In genomic region chr7:380226-380550, GRCh38 we compare ENCODE assay signal across 13 cellular contexts.
DNase-seq lines count a peak whose midpoint lies in the region; ATAC-seq lines count a peak whose summit lies in the region.
"Had no signal": no experiment of that assay in that cellular context is flagged by ENCODE, and none has a peak within 500 bp of the region (broad histone marks: within the 10 kb centered on the region; RNA-seq: fewer than 3 reads in every experiment).

No MANE protein-coding gene starts in this region.

- H3K36me3 Mint-ChIP-seq in activated CD4-positive, alpha-beta T cell treated with anti-CD3 and anti-CD28 coated beads, Interleukin-2, amount 10 ng/mL, durations not matched to agents 7 days and 5 days (ENCODE audit: low read depth) = peaks cover 4% of the 10 kb centered on the region
- H3K36me3 Mint-ChIP-seq in activated T-helper 17 cell treated with anti-CD3 and anti-CD28 coated beads, Interleukin-2, amount 50 U/mL, for 72 hours (ENCODE audit: low read depth) = no peaks in the 10 kb centered on the region
- peaks cover 3% of the 10 kb centered on the region for H3K36me3 Mint-ChIP-seq in memory B cell
- peaks cover 15% of the 10 kb centered on the region for H3K36me3 Mint-ChIP-seq in stimulated activated memory B cell treated with anti-CD40 and anti-IgM and Interleukin-4, amounts not matched to agents 10 μg/mL and 1 μg/mL and 100 μg/mL, for 72 hours

- ATAC-seq in activated T-helper 17 cell treated with anti-CD3 and anti-CD28 coated beads, Interleukin-2, amount 50 U/mL, for 72 hours (replicated peaks) = no peak
- no peak for ATAC-seq in memory B cell (ENCODE audit: low read depth)
- ATAC-seq in stimulated activated memory B cell treated with anti-CD40 and anti-IgM and Interleukin-4, amounts not matched to agents 10 μg/mL and 1 μg/mL and 100 μg/mL, for 72 hours = no peak
- ATAC-seq in GM21515 (IDR thresholded peaks at IDR 0.05; ENCODE audit: unreplicated experiment) = no peak
- ATAC-seq: activated CD8-positive, alpha-beta memory T cell treated with anti-CD3 and anti-CD28 coated beads, Interleukin-2, amount 10 ng/mL, durations not matched to agents 7 days and 5 days had no signal

- peaks cover 22% of the 10 kb centered on the region for H3K4me1 Mint-ChIP-seq in activated CD4-positive, alpha-beta T cell treated with anti-CD3 and anti-CD28 coated beads, Interleukin-2, amount 10 ng/mL, durations not matched to agents 7 days and 5 days
- H3K4me1 Mint-ChIP-seq in activated T-helper 17 cell treated with anti-CD3 and anti-CD28 coated beads, Interleukin-2, amount 50 U/mL, for 72 hours = peaks cover 19% of the 10 kb centered on the region
- peaks cover 17% of the 10 kb centered on the region for H3K4me1 Mint-ChIP-seq in memory B cell
- peaks cover 36% of the 10 kb centered on the region for H3K4me1 Mint-ChIP-seq in stimulated activated memory B cell treated with anti-CD40 and anti-IgM and Interleukin-4, amounts not matched to agents 10 μg/mL and 1 μg/mL and 100 μg/mL, for 72 hours

- peaks cover 13% of the 10 kb centered on the region for H3K9me3 Mint-ChIP-seq in activated CD4-positive, alpha-beta T cell treated with anti-CD3 and anti-CD28 coated beads, Interleukin-2, amount 10 ng/mL, durations not matched to agents 7 days and 5 days
- peaks cover 9% of the 10 kb centered on the region for H3K9me3 Mint-ChIP-seq in activated T-helper 17 cell treated with anti-CD3 and anti-CD28 coated beads, Interleukin-2, amount 50 U/mL, for 72 hours
- H3K9me3 Mint-ChIP-seq in memory B cell = peaks cover 9% of the 10 kb centered on the region
- peaks cover 20% of the 10 kb centered on the region for H3K9me3 Mint-ChIP-seq in stimulated activated memory B cell treated with anti-CD40 and anti-IgM and Interleukin-4, amounts not matched to agents 10 μg/mL and 1 μg/mL and 100 μg/mL, for 72 hours

- POLR2A ChIA-PET in activated CD4-positive, alpha-beta T cell treated with anti-CD3 and anti-CD28 coated beads, Interleukin-2, amount 10 ng/mL, durations not matched to agents 7 days and 5 days (lab: Charles Lee) = no interaction called here

- CTCF ChIA-PET in activated CD4-positive, alpha-beta T cell treated with anti-CD3 and anti-CD28 coated beads, Interleukin-2, amount 10 ng/mL, durations not matched to agents 7 days and 5 days (lab: Charles Lee) = no interaction called here

- H3K27ac Mint-ChIP-seq in activated CD4-positive, alpha-beta T cell treated with anti-CD3 and anti-CD28 coated beads, Interleukin-2, amount 10 ng/mL, durations not matched to agents 7 days and 5 days = peak overlapping the region; percentile 72
- H3K27ac Mint-ChIP-seq in activated T-helper 17 cell treated with anti-CD3 and anti-CD28 coated beads, Interleukin-2, amount 50 U/mL, for 72 hours = no peak overlapping the region
- H3K27ac Mint-ChIP-seq in memory B cell = peak overlapping the region; percentile 25
- peak overlapping the region; percentile 50 for H3K27ac Mint-ChIP-seq in stimulated activated memory B cell treated with anti-CD40 and anti-IgM and Interleukin-4, amounts not matched to agents 10 μg/mL and 1 μg/mL and 100 μg/mL, for 72 hours
- H3K27ac Mint-ChIP-seq: activated CD8-positive, alpha-beta memory T cell treated with anti-CD3 and anti-CD28 coated beads, Interleukin-2, amount 10 ng/mL, durations not matched to agents 7 days and 5 days had no signal

- H3K4me3 Mint-ChIP-seq in activated CD4-positive, alpha-beta T cell treated with anti-CD3 and anti-CD28 coated beads, Interleukin-2, amount 10 ng/mL, durations not matched to agents 7 days and 5 days = no peak overlapping the region
- peak overlapping the region; percentile 31 for H3K4me3 Mint-ChIP-seq in activated T-helper 17 cell treated with anti-CD3 and anti-CD28 coated beads, Interleukin-2, amount 50 U/mL, for 72 hours
- peak overlapping the region; percentile 70 for H3K4me3 Mint-ChIP-seq in memory B cell
- peak overlapping the region; percentile 57 for H3K4me3 Mint-ChIP-seq in stimulated activated memory B cell treated with anti-CD40 and anti-IgM and Interleukin-4, amounts not matched to agents 10 μg/mL and 1 μg/mL and 100 μg/mL, for 72 hours
- H3K4me3 Mint-ChIP-seq: activated CD8-positive, alpha-beta memory T cell treated with anti-CD3 and anti-CD28 coated beads, Interleukin-2, amount 10 ng/mL, durations not matched to agents 7 days and 5 days had no signal

- DNase-seq in activated CD4-positive, alpha-beta T cell treated with anti-CD3 and anti-CD28 coated beads, Interleukin-2, amount 10 ng/mL, durations not matched to agents 7 days and 5 days = no peak
- no peak for DNase-seq in activated CD4-positive, alpha-beta T cell treated with anti-CD3 and anti-CD28 coated beads, Interleukin-2, amount 50 U/mL, for 48 hours
- DNase-seq in memory B cell (ENCODE audit: low spot score in 2 of 2) (no peak), epidermal melanocyte (ENCODE audit: insufficient read length, low spot score) (no peak), DMS114 treated with DMSO at 0.1 percent for 48 hours (lab: John Stamatoyannopoulos, UW; ENCODE audit: unreplicated experiment) (no peak)
- DNase-seq: activated CD8-positive, alpha-beta memory T cell treated with anti-CD3 and anti-CD28 coated beads, Interleukin-2, amount 10 ng/mL, durations not matched to agents 7 days and 5 days; cortex of kidney; DND-41; HCEC 1CT; nucleus accumbens had no signal

- H3K27me3 Mint-ChIP-seq in activated CD4-positive, alpha-beta T cell treated with anti-CD3 and anti-CD28 coated beads, Interleukin-2, amount 10 ng/mL, durations not matched to agents 7 days and 5 days = peaks cover 28% of the 10 kb centered on the region
- no peaks in the 10 kb centered on the region for H3K27me3 Mint-ChIP-seq in activated T-helper 17 cell treated with anti-CD3 and anti-CD28 coated beads, Interleukin-2, amount 50 U/mL, for 72 hours
- peaks cover 8% of the 10 kb centered on the region for H3K27me3 Mint-ChIP-seq in memory B cell
- H3K27me3 Mint-ChIP-seq in stimulated activated memory B cell treated with anti-CD40 and anti-IgM and Interleukin-4, amounts not matched to agents 10 μg/mL and 1 μg/mL and 100 μg/mL, for 72 hours = peaks cover 52% of the 10 kb centered on the region
